In genomic region chr5:15252331-15252730, GRCh38 we compare ENCODE assay signal across 35 cellular contexts.
"Had no signal": no experiment of that assay in that cellular context is flagged by ENCODE, and none has a peak within 500 bp of the region (broad histone marks: within the 10 kb centered on the region; RNA-seq: fewer than 3 reads in every experiment).

No MANE protein-coding gene starts in this region.

- H3K4me1 ChIP-seq: adrenal gland, body of pancreas, breast epithelium, Peyer's patch had no signal

- H3K27ac ChIP-seq: adrenal gland, body of pancreas, breast epithelium, Peyer's patch, RWPE1, WERI-Rb-1 had no signal

- H3K36me3 ChIP-seq: adrenal gland, breast epithelium, Peyer's patch, WERI-Rb-1 had no signal

- H3K9me3 ChIP-seq: adrenal gland, body of pancreas, Peyer's patch had no signal

- H3K4me3 ChIP-seq: adrenal gland, body of pancreas, breast epithelium, Peyer's patch had no signal

- DNase-seq: activated CD4-positive, alpha-beta T cell treated with anti-CD3 and anti-CD28 coated beads, Interleukin-2, amount 10 ng/mL, durations not matched to agents 24 days and 14 days; activated CD4-positive, alpha-beta T cell treated with anti-CD3 and anti-CD28 coated beads, Interleukin-2, amount 50 U/mL, for 4 hours; activated CD4-positive, CD25-positive, alpha-beta regulatory T cell; activated CD8-positive, alpha-beta memory T cell treated with anti-CD3 and anti-CD28 coated beads, Interleukin-2, amount 50 U/mL, for 4 hours; activated CD8-positive, alpha-beta T cell treated with anti-CD3 and anti-CD28 coated beads for 36 hours; activated gamma-delta T cell treated with Interleukin-2 at 50 U/mL for 16 hours; activated naive CD4-positive, alpha-beta T cell treated with anti-CD3 and anti-CD28 coated beads for 36 hours; activated T-cell treated with anti-CD3 and anti-CD28 coated beads for 4 hours; activated T-cell treated with anti-CD3 and anti-CD28 coated beads, Interleukin-2, amount 50 U/mL, for 4 hours; adrenal gland; body of pancreas; Karpas-422; MM.1S; MV-4-11; NCI-H1092 treated with DMSO at 0.1 percent for 48 hours; NCI-H1417; NCI-H146; NCI-H187; NCI-H2029 treated with DMSO at 0.1 percent for 48 hours; NCI-H2107; NCI-H2171; NCI-H446 treated with DMSO at 0.1 percent for 48 hours; NCI-H524; NCI-H69; NCI-H82; PC-3; Peyer's patch; SIG-M5; SW 1271; T-helper 1 cell; T-helper 2 cell; T-helper 9 cell; WERI-Rb-1 had no signal

- H3K27me3 ChIP-seq: adrenal gland, body of pancreas, breast epithelium, Peyer's patch had no signal
